ENCODE assay signal across 8 cellular contexts in the genomic region with DNA sequence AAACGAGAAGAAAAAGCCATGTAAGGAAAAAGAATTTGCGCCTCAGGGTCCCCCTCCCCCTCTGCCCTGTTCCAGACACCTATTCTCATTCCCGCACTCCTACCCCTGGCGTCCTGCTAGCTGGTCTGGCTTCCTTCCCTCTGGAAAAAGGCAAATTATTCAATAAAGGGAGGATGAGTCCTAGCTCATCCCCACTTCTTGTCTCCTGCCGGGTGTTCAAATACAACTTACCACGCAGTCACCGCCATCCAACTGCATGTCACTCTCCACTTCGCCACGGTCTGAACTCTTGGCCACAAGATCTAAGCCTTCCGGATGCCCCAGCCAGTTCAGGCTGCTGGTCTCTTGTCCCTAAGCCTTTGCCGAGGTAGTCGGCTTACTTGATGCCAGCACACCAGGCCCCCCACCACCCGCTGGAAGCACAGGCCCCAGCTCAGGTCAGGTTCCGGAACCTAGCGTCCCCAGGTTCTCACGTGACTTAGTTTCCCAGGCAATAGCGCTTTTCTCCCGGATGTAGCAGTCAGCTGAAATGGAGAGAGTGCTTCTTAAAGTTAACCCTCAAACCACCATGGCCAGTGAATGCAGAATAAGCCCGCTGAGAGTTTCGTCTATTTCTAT.
DNase-seq lines count a peak whose midpoint lies in the region; ATAC-seq lines count a peak whose summit lies in the region.

No MANE protein-coding gene starts in this region.

- DNase-seq in COLO668 (lab: John Stamatoyannopoulos, UW; ENCODE audit: unreplicated experiment) = peak; percentile 60
- peak; percentile 32 for DNase-seq in HPDE6-E6E7 (ENCODE audit: extremely low spot score)
- DNase-seq in NOMO-1 (lab: John Stamatoyannopoulos, UW; ENCODE audit: unreplicated experiment in 2 of 2) = peak; percentile 24 to 67
- peak; percentile 5 for DNase-seq in activated CD8-positive, alpha-beta memory T cell treated with anti-CD3 and anti-CD28 coated beads, Interleukin-2, amount 50 U/mL, for 1 hour (ENCODE audit: extremely low read depth)
- peak; percentile 18 for DNase-seq in epidermal melanocyte (ENCODE audit: insufficient read length, low spot score)
- peak; percentile 60 for DNase-seq in middle frontal gyrus (ENCODE audit: extremely low spot score, low spot score)
- peak; percentile 35 to 36 for DNase-seq in stimulated activated CD8-positive, alpha-beta memory T cell treated with anti-CD3 and anti-CD28 coated beads, Interleukin-15, amount 100 ng/mL, for 48 hours (ENCODE audit: low read depth in 2 of 2)

- ATAC-seq in GM19467 (IDR thresholded peaks at IDR 0.05; ENCODE audit: unreplicated experiment) = peak; percentile 98

Comparison
In these comparisons a context has a peak if more than half of its experiments do, and no peak if none do; other contexts are left out.
1. Peak in every context shown above with its lines: DNase-seq and ATAC-seq.
2. DNase-seq: peak in every context shown above with its lines; median percentile 60 in COLO668; 60 in middle frontal gyrus; 46 in NOMO-1; 36 in stimulated activated CD8-positive, alpha-beta memory T cell treated with anti-CD3 and anti-CD28 coated beads, Interleukin-15, amount 100 ng/mL, for 48 hours; 32 in HPDE6-E6E7; 18 in epidermal melanocyte; 5 in activated CD8-positive, alpha-beta memory T cell treated with anti-CD3 and anti-CD28 coated beads, Interleukin-2, amount 50 U/mL, for 1 hour.